Comparison of ENCODE assay signal across 8 cellular contexts in genomic region chr1:161725888-161726630, GRCh38. TPM values are rescaled to one million over a fixed set of nuclear protein-coding genes. Genes with fewer than 3 reads are reported as not detected.
DNase-seq lines count a peak whose midpoint lies in the region; ATAC-seq, FAIRE-seq and TF ChIP-seq lines count a peak whose summit lies in the region.

No MANE protein-coding gene starts in this region.

- TF ChIP-seq POLR2A in GM15510 (IDR thresholded peaks at IDR 0.05; ENCODE audit: borderline replicate concordance, extremely low read depth, insufficient read length), result peak; percentile 27

- peaks cover 12% of the 10 kb centered on the region for H3K27me3 Mint-ChIP-seq in glutamatergic neuron (ENCODE audit: unreplicated experiment)

- peak overlapping the region; percentile 73 for H2AFZ ChIP-seq in ACC112 (ENCODE audit: low read length, unreplicated experiment)

- peaks cover 5% of the 10 kb centered on the region for H3K9me3 Mint-ChIP-seq in glutamatergic neuron (ENCODE audit: unreplicated experiment)

- peaks cover 5% of the 10 kb centered on the region for H3K4me1 Mint-ChIP-seq in glutamatergic neuron (ENCODE audit: low read depth, unreplicated experiment)

- ATAC-seq in HG03159 (IDR thresholded peaks at IDR 0.05; ENCODE audit: unreplicated experiment), result peak; percentile 28

- H3K27me3 ChIP-seq in ACC112 (ENCODE audit: insufficient read depth, low read length), result no peaks in the 10 kb centered on the region

- H3K27ac ChIP-seq in ACC112 (ENCODE audit: low read depth, low read length), result peak overlapping the region; percentile 39; the same call in 1 of the 2 replicates

- no peaks in the 10 kb centered on the region for H3K36me3 Mint-ChIP-seq in glutamatergic neuron (ENCODE audit: unreplicated experiment)

- H3K4me1 ChIP-seq in ACC112 (ENCODE audit: control insufficient read depth, insufficient read depth, low read length, unreplicated experiment), result peaks cover 35% of the 10 kb centered on the region

- peak overlapping the region; percentile 87 for H3K4me3 ChIP-seq in ACC112 (ENCODE audit: low read depth, low read length)

- DNase-seq in RCC 7860 (ENCODE audit: low spot score), result peak; percentile 10
- DNase-seq in activated naive CD4-positive, alpha-beta T cell treated with anti-CD3 and anti-CD28 coated beads, Interleukin-2, amount 50 U/mL, for 16 hours, result peak; percentile 29
- peak; percentile 57 for DNase-seq in glutamatergic neuron
- peak; percentile 56 for DNase-seq in occipital lobe (lab: John Stamatoyannopoulos, UW)
- DNase-seq in HPDE6-E6E7 (ENCODE audit: extremely low spot score), result no peak

- peak; percentile 22 for TF ChIP-seq CTCF in glutamatergic neuron (IDR thresholded peaks at IDR 0.05; ENCODE audit: partially characterized antibody, unreplicated experiment)

- no peak for FAIRE-seq in RCC 7860 (lab: Jason Lieb, UNC)

- no peaks in the 10 kb centered on the region for H3K36me3 ChIP-seq in ACC112 (ENCODE audit: insufficient read depth, low read length)

- peak overlapping the region; percentile 95 for H3K4me3 Mint-ChIP-seq in glutamatergic neuron (ENCODE audit: unreplicated experiment)

- H3K79me2 ChIP-seq in ACC112 (ENCODE audit: control insufficient read depth, insufficient read depth, low read length, unreplicated experiment), result no peaks in the 10 kb centered on the region

- no peak overlapping the region for H3K27ac Mint-ChIP-seq in glutamatergic neuron (ENCODE audit: unreplicated experiment)

RNA-seq across cellular contexts. Expression of gene FCRLB, which starts 4.7 kb away (rescaled TPM):
- 0.34 TPM for total RNA-seq in glutamatergic neuron (ENCODE audit: unreplicated experiment)
- total RNA-seq in occipital lobe, result 3.1 TPM

RNA-seq across cellular contexts. Expression of gene FCRLA, which starts 19.0 kb away (rescaled TPM):
- total RNA-seq in glutamatergic neuron (ENCODE audit: unreplicated experiment) (0.39 TPM), occipital lobe (not detected)

RNA-seq across cellular contexts. Expression of gene DUSP12, which starts 23.5 kb away (rescaled TPM):
- total RNA-seq in glutamatergic neuron (ENCODE audit: unreplicated experiment) (48.4 TPM), occipital lobe (83.0 TPM)

RNA-seq across cellular contexts. Expression of gene ATF6, which starts 40.1 kb away (rescaled TPM):
- total RNA-seq in glutamatergic neuron (ENCODE audit: unreplicated experiment) (29.3 TPM), occipital lobe (31.0 TPM)
